In the genomic region with DNA sequence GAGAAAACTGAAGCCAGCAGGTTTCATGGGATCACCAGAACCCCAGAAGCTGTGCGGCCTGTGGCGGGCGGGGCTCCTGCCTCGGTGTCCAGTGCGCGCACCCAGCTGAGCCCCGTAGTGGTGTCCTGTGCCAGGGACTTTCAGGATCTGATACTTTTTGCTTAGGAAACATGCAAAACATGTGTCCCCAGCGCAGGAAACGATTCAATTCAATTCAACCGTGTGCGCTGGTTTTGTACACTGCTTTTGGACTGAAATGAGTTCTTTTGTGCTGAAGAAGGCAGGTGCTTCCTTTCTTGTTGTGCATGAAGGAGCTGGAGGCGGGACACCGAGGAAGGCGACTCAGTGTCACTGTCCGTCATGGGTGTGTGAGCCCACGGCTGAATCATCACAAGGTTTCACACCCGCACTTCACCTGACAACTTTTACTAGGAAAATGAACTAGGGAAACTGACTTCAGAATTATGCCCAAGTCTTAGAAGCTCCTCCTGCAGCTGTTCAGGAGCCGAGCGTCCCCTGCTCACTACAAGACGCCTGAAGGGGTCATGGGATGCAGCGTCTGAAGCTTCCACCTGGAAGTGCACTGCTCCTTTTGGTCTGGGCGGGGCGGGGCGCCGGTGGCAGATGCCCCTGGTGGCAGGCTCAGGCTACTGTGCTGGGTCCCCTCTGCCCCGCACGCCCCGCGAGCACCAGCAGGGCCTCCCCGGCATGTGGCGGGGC, we compare ENCODE assay signal across 1 cellular context.
TF ChIP-seq lines count a peak whose summit lies in the region.

No MANE protein-coding gene starts in this region.

TF ChIP-seq in HCT116, 20 proteins besides CTCF, POLR2A, EP300 and RAD21 (continued from another document):
- TF ChIP-seq, protein P1, sequence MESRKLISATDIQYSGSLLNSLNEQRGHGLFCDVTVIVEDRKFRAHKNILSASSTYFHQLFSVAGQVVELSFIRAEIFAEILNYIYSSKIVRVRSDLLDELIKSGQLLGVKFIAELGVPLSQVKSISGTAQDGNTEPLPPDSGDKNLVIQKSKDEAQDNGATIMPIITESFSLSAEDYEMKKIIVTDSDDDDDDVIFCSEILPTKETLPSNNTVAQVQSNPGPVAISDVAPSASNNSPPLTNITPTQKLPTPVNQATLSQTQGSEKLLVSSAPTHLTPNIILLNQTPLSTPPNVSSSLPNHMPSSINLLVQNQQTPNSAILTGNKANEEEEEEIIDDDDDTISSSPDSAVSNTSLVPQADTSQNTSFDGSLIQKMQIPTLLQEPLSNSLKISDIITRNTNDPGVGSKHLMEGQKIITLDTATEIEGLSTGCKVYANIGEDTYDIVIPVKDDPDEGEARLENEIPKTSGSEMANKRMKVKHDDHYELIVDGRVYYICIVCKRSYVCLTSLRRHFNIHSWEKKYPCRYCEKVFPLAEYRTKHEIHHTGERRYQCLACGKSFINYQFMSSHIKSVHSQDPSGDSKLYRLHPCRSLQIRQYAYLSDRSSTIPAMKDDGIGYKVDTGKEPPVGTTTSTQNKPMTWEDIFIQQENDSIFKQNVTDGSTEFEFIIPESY (IDR thresholded peaks at IDR 0.05; ENCODE audit: extremely low read depth, insufficient replicate concordance, low read length): no peak
- TF ChIP-seq TCF7L2 (IDR thresholded peaks at IDR 0.05; ENCODE audit: borderline replicate concordance, extremely low read depth, insufficient read depth, insufficient read length): no peak
